ENCODE assay signal across 11 cellular contexts in the genomic region with DNA sequence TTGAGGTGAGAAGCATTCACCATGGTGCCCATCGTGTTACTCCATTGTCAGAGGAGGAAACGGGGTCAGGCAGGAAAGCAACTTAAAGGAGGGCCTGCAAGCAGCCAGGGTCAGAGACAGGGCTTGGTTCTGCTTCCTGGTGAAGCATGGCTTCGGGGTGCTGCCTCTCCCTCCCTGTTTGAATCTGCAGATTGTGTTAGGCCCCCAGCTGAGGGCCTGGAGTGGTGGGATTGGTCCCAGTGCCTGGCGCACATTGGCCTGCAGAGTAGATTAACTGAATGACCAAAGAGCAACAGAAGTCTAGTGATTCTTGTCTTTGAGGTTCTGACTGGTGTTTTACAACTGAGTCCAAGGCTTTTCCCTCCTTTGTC. TPM values are rescaled to one million over a fixed set of nuclear protein-coding genes. Genes with fewer than 3 reads are reported as not detected.
DNase-seq lines count a peak whose midpoint lies in the region; ATAC-seq and TF ChIP-seq lines count a peak whose summit lies in the region.
"Had no signal": no experiment of that assay in that cellular context is flagged by ENCODE, and none has a peak within 500 bp of the region (broad histone marks: within the 10 kb centered on the region; RNA-seq: fewer than 3 reads in every experiment).

No MANE protein-coding gene starts in this region.

- H3K27me3 ChIP-seq in OCI-LY1 (ENCODE audit: insufficient read depth, low read length) (no peaks in the 10 kb centered on the region), hepatocyte (no peaks in the 10 kb centered on the region), MG63 (no peaks in the 10 kb centered on the region)
- H3K27me3 ChIP-seq: brain microvascular endothelial cell had no signal

- TF ChIP-seq CTCF in AG04449 (IDR thresholded peaks at IDR 0.05; ENCODE audit: insufficient read depth, low read length, missing control alignments): no peak
- TF ChIP-seq CTCF in OCI-LY1 (IDR thresholded peaks at IDR 0.05; ENCODE audit: low read length): no peak
- no peak for TF ChIP-seq CTCF in hepatocyte (IDR thresholded peaks at IDR 0.05; ENCODE audit: poor library complexity)

- H3K4me2 ChIP-seq in OCI-LY1 (ENCODE audit: low read length) (peak overlapping the region; percentile 85), hepatocyte (peak overlapping the region; percentile 97)

- no peaks in the 10 kb centered on the region for H3K9me3 ChIP-seq in OCI-LY1 (ENCODE audit: low read length)
- H3K9me3 ChIP-seq in hepatocyte (ENCODE audit: low read depth): no peaks in the 10 kb centered on the region
- no peaks in the 10 kb centered on the region for H3K9me3 ChIP-seq in MG63
- H3K9me3 ChIP-seq: Caco-2 had no signal

- peaks cover 4% of the 10 kb centered on the region; the same call in 1 of the 2 replicates for H3K36me3 ChIP-seq in OCI-LY1 (ENCODE audit: insufficient read depth, low read length)
- no peaks in the 10 kb centered on the region for H3K36me3 ChIP-seq in hepatocyte (replicated peaks; ENCODE audit: insufficient read depth, low read depth)
- peaks cover 8% of the 10 kb centered on the region for H3K36me3 ChIP-seq in MG63
- H3K36me3 ChIP-seq: brain microvascular endothelial cell had no signal

- no peak overlapping the region for H3K9ac ChIP-seq in OCI-LY1 (ENCODE audit: low read length)

- no peak for ATAC-seq in GM21786 (IDR thresholded peaks at IDR 0.05; ENCODE audit: unreplicated experiment)

- POLR2A ChIA-PET in AG04449 (lab: Yijun Ruan, JAX) (interaction anchor here (1.1 to 1.3 kb wide), 2 partner anchors 16 to 31 kb away, joined by 3 read pairs; no protein-coding TSS in a partner anchor), HEK293T (lab: Yijun Ruan, JAX) (interaction anchor here (0.5 to 4.1 kb wide), 5 partner anchors 9 to 32 kb away, joined by 3 to 29 read pairs (median 5); a partner anchor contains a TSS)

- H3K79me2 ChIP-seq in OCI-LY1 (ENCODE audit: insufficient read depth, low read length): no peaks in the 10 kb centered on the region
- H3K79me2 ChIP-seq in hepatocyte: peaks cover 32% of the 10 kb centered on the region

- H3K9me2 ChIP-seq in OCI-LY1 (ENCODE audit: low read depth, low read length): no peaks in the 10 kb centered on the region
- H3K9me2 ChIP-seq in hepatocyte (replicated peaks; ENCODE audit: insufficient read depth): no peaks in the 10 kb centered on the region

- peak overlapping the region; percentile 52 for H3K27ac ChIP-seq in OCI-LY1 (ENCODE audit: low read depth, low read length, poor library complexity, severe bottlenecking)
- H3K27ac ChIP-seq in hepatocyte: peak overlapping the region; percentile 8
- H3K27ac ChIP-seq: brain microvascular endothelial cell had no signal

- H3K4me3 ChIP-seq in AG04449 (ENCODE audit: low read depth, low read length) (peak overlapping the region; percentile 78; the same call in 1 of the 2 replicates), OCI-LY1 (ENCODE audit: low read depth, low read length, poor library complexity, severe bottlenecking) (peak overlapping the region; percentile 70), hepatocyte (no peak overlapping the region), MG63 (no peak overlapping the region)

- no peak for DNase-seq in AG04449 (ENCODE audit: low read depth, low spot score)
- no peak for DNase-seq in hepatocyte (ENCODE audit: low spot score)
- no peak for DNase-seq in MG63
- DNase-seq in HEK293T (ENCODE audit: extremely low spot score): no peak
- DNase-seq: brain microvascular endothelial cell, Caco-2, H7, NCI-H2029 treated with DMSO at 0.1 percent for 48 hours, RPMI8226 had no signal

- H3K4me1 ChIP-seq in OCI-LY1 (ENCODE audit: insufficient read depth, low read length, severe bottlenecking): peaks cover 29% of the 10 kb centered on the region
- peaks cover 5% of the 10 kb centered on the region for H3K4me1 ChIP-seq in hepatocyte (ENCODE audit: insufficient read depth)

- H2AFZ ChIP-seq in OCI-LY1 (ENCODE audit: low read length): no peak overlapping the region
- no peak overlapping the region for H2AFZ ChIP-seq in hepatocyte

- H4K20me1 ChIP-seq in OCI-LY1 (ENCODE audit: insufficient read depth, low read length): no peaks in the 10 kb centered on the region
- H4K20me1 ChIP-seq in hepatocyte (ENCODE audit: insufficient read depth, poor library complexity, severe bottlenecking): peaks cover 35% of the 10 kb centered on the region

- CTCF ChIA-PET in AG04449 (lab: Yijun Ruan, JAX): interaction anchor here (1.2 to 4.8 kb wide), 11 partner anchors 11 to 122 kb away, joined by 3 to 59 read pairs (median 10); a partner anchor contains a TSS
- CTCF ChIA-PET in HEK293T (lab: Yijun Ruan, JAX): interaction anchor here (0.8 to 2.8 kb wide), 2 partner anchors 17 to 110 kb away, joined by 3 to 24 read pairs; a partner anchor contains a TSS

- 71% methylated on average over 4 of the region's 4 CpGs for WGBS in hepatocyte (ENCODE audit: low lambda C conversion rate, missing lambda C conversion rate)

- no peaks in the 10 kb centered on the region for H3F3A ChIP-seq in OCI-LY1 (ENCODE audit: insufficient read depth, low read length)

TF ChIP-seq in HEK293T, 16 proteins besides CTCF, POLR2A, EP300 and RAD21:
- TF ChIP-seq CTBP1 (IDR thresholded peaks at IDR 0.05; ENCODE audit: borderline replicate concordance) (no peak), ARNT (IDR thresholded peaks at IDR 0.05) (no peak), SUZ12 (IDR thresholded peaks at IDR 0.05) (no peak), ELF4 (IDR thresholded peaks at IDR 0.05) (no peak), ZNF384 (IDR thresholded peaks at IDR 0.05) (no peak), BHLHE40 (IDR thresholded peaks at IDR 0.05; ENCODE audit: borderline replicate concordance) (no peak), LEF1 (IDR thresholded peaks at IDR 0.05; ENCODE audit: borderline replicate concordance) (no peak), TARDBP (IDR thresholded peaks at IDR 0.05) (no peak), HDGF (IDR thresholded peaks at IDR 0.05; ENCODE audit: borderline replicate concordance) (no peak), FOXK2 (IDR thresholded peaks at IDR 0.05) (no peak), FOXA1 (IDR thresholded peaks at IDR 0.05) (no peak), FOXM1 (IDR thresholded peaks at IDR 0.05; ENCODE audit: borderline replicate concordance) (no peak), NFRKB (IDR thresholded peaks at IDR 0.05) (no peak), SP1 (IDR thresholded peaks at IDR 0.05) (no peak), L3MBTL2 (conservative IDR thresholded peaks at IDR 0.05) (no peak)
- TF ChIP-seq, protein P1, sequence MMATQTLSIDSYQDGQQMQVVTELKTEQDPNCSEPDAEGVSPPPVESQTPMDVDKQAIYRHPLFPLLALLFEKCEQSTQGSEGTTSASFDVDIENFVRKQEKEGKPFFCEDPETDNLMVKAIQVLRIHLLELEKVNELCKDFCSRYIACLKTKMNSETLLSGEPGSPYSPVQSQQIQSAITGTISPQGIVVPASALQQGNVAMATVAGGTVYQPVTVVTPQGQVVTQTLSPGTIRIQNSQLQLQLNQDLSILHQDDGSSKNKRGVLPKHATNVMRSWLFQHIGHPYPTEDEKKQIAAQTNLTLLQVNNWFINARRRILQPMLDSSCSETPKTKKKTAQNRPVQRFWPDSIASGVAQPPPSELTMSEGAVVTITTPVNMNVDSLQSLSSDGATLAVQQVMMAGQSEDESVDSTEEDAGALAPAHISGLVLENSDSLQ (IDR thresholded peaks at IDR 0.05): no peak

RNA-seq across cellular contexts. Expression of a gene that starts 4.0 kb away (rescaled TPM):
- 6.3 and 6.9 TPM in 2 replicates for total RNA-seq in hepatocyte
- 15.4 and 16.2 TPM in 2 replicates for polyA plus RNA-seq in hepatocyte
- 2.1 and 3.1 TPM in 2 replicates for total RNA-seq in MG63 (2014; rRNA removed; shearing (Covaris generic); ENCODE audit: low replicate concordance)

RNA-seq across cellular contexts. Expression of a gene that starts 17.6 kb away (rescaled TPM):
- total RNA-seq in hepatocyte: 29.8 and 32.0 TPM in 2 replicates
- 65.3 and 68.1 TPM in 2 replicates for polyA plus RNA-seq in hepatocyte
- 1.8 and 24.3 TPM in 2 replicates for total RNA-seq in MG63 (2014; rRNA removed; shearing (Covaris generic); ENCODE audit: low replicate concordance)

RNA-seq across cellular contexts. Expression of a gene that starts 31.9 kb away (rescaled TPM):
- total RNA-seq in hepatocyte: 27.4 and 30.0 TPM in 2 replicates
- 22.8 and 29.0 TPM in 2 replicates for polyA plus RNA-seq in hepatocyte
- 9.1 and 13.5 TPM in 2 replicates for total RNA-seq in MG63 (2014; rRNA removed; shearing (Covaris generic); ENCODE audit: low replicate concordance)

RNA-seq across cellular contexts. Expression of a gene that starts 38.8 kb away (rescaled TPM):
- 2.9 and 3.5 TPM in 2 replicates for total RNA-seq in hepatocyte
- 10.6 and 14.0 TPM in 2 replicates for polyA plus RNA-seq in hepatocyte
- total RNA-seq in MG63 (2014; rRNA removed; shearing (Covaris generic); ENCODE audit: low replicate concordance): 1.6 TPM in 1 of 2 replicates, not detected in the other

RNA-seq across cellular contexts. Expression of a gene that starts 51.2 kb away (rescaled TPM):
- 39.2 and 47.5 TPM in 2 replicates for total RNA-seq in hepatocyte
- polyA plus RNA-seq in hepatocyte: 43.7 and 45.9 TPM in 2 replicates
- 15.0 and 33.3 TPM in 2 replicates for total RNA-seq in MG63 (2014; rRNA removed; shearing (Covaris generic); ENCODE audit: low replicate concordance)

Comparison
In these comparisons a context has a peak if more than half of its experiments do, and no peak if none do; other contexts are left out.
1. H3K4me3 ChIP-seq: peak in AG04449 (single experiment) and OCI-LY1 (single experiment); none in hepatocyte (single experiment) and MG63 (single experiment).